Comparison of ENCODE assay signal across 1 cellular context in the genomic region with DNA sequence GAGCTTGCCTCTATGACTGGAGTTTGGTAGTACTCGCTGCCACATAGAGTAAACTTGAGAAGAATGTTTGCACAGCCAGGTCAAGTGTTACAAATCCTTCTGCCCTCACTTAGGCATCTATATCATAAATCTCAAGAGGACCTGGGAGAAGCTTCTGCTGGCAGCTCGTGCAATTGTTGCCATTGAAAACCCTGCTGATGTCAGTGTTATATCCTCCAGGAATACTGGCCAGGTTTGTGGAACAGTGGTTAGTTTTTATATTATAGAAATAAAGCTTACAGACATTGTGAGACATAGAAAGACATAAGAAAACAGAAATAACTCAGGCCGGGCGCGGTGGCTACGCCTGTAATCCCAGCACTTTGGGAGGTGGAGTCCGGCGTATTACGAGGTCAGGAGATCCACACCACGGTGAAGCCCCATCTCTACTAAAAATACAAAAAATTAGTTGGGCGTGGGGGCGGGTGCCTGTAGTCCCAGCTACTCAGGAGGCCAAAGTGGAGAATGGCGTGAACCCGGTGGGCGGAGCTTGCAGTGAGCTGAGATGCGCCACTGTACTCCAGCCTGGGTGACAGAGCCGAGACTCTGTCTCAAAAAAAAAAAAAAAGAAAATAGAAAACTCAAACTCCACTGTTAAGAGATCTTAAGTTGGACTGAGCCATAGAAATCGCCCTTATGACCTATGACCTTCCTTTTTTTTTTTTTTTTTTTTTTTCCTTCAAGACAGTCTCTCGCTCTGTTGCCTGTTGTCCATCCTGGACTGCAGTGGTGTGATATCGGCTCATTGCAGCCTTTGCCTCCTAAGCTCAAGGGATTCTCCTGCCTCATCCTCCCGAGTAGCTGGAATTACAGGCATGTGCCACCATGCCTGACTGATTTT.
TF ChIP-seq lines count a peak whose summit lies in the region.

No MANE protein-coding gene starts in this region.

TF ChIP-seq in K562, 482 proteins besides CTCF, POLR2A, EP300 and RAD21:
- no peak for TF ChIP-seq ZNF561 (CRISPR knock-in tag; conservative IDR thresholded peaks at IDR 0.05)
- TF ChIP-seq ZNF436 (CRISPR knock-in tag; IDR thresholded peaks at IDR 0.05), result no peak
- TF ChIP-seq, protein P1, sequence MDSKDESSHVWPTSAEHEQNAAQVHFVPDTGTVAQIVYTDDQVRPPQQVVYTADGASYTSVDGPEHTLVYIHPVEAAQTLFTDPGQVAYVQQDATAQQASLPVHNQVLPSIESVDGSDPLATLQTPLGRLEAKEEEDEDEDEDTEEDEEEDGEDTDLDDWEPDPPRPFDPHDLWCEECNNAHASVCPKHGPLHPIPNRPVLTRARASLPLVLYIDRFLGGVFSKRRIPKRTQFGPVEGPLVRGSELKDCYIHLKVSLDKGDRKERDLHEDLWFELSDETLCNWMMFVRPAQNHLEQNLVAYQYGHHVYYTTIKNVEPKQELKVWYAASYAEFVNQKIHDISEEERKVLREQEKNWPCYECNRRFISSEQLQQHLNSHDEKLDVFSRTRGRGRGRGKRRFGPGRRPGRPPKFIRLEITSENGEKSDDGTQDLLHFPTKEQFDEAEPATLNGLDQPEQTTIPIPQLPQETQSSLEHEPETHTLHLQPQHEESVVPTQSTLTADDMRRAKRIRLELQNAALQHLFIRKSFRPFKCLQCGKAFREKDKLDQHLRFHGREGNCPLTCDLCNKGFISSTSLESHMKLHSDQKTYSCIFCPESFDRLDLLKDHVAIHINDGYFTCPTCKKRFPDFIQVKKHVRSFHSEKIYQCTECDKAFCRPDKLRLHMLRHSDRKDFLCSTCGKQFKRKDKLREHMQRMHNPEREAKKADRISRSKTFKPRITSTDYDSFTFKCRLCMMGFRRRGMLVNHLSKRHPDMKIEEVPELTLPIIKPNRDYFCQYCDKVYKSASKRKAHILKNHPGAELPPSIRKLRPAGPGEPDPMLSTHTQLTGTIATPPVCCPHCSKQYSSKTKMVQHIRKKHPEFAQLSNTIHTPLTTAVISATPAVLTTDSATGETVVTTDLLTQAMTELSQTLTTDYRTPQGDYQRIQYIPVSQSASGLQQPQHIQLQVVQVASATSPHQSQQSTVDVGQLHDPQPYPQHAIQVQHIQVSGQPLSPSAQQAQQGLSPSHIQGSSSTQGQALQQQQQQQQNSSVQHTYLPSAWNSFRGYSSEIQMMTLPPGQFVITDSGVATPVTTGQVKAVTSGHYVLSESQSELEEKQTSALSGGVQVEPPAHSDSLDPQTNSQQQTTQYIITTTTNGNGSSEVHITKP (IDR thresholded peaks at IDR 0.05; ENCODE audit: partially characterized antibody), result peak; percentile 64
- peak; percentile 50 for TF ChIP-seq NR2C1 (IDR thresholded peaks at IDR 0.05)
- TF ChIP-seq NR2C1 (tag; IDR thresholded peaks at IDR 0.05), result peak; percentile 9; the same call in 1 of the 2 replicates
- 0 out of 4 replicates have a peak, but pooled peaks of 1 of the 2 experiments have one; percentile 25 for TF ChIP-seq KDM1A (IDR thresholded peaks at IDR 0.05)
- TF ChIP-seq SMAD3 (CRISPR knock-in tag; conservative IDR thresholded peaks at IDR 0.05), result no peak
- peak; percentile 16; the same call in 1 of the 2 replicates for TF ChIP-seq TEAD4 (IDR thresholded peaks at IDR 0.05; ENCODE audit: low read length)
- TF ChIP-seq TEAD4 (CRISPR knock-in tag; IDR thresholded peaks at IDR 0.05; ENCODE audit: borderline replicate concordance), result no peak
- no peak for TF ChIP-seq PRMT5 (CRISPR knock-in tag; IDR thresholded peaks at IDR 0.05)
- TF ChIP-seq, protein P2, sequence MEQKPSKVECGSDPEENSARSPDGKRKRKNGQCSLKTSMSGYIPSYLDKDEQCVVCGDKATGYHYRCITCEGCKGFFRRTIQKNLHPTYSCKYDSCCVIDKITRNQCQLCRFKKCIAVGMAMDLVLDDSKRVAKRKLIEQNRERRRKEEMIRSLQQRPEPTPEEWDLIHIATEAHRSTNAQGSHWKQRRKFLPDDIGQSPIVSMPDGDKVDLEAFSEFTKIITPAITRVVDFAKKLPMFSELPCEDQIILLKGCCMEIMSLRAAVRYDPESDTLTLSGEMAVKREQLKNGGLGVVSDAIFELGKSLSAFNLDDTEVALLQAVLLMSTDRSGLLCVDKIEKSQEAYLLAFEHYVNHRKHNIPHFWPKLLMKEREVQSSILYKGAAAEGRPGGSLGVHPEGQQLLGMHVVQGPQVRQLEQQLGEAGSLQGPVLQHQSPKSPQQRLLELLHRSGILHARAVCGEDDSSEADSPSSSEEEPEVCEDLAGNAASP (IDR thresholded peaks at IDR 0.05), result no peak
- TF ChIP-seq, protein P3, sequence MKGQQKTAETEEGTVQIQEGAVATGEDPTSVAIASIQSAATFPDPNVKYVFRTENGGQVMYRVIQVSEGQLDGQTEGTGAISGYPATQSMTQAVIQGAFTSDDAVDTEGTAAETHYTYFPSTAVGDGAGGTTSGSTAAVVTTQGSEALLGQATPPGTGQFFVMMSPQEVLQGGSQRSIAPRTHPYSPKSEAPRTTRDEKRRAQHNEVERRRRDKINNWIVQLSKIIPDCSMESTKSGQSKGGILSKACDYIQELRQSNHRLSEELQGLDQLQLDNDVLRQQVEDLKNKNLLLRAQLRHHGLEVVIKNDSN (CRISPR knock-in tag; IDR thresholded peaks at IDR 0.05), result no peak
- 0 out of 2 replicates have a peak, but pooled peaks have one; percentile 34 for TF ChIP-seq E2F1 (CRISPR knock-in tag; IDR thresholded peaks at IDR 0.05)
- no peak for TF ChIP-seq EWSR1 (IDR thresholded peaks at IDR 0.05; ENCODE audit: borderline replicate concordance, low read depth, partially characterized antibody)
- no peak for TF ChIP-seq CBX2 (IDR thresholded peaks at IDR 0.05; ENCODE audit: insufficient read depth, low read length, poor library complexity, severe bottlenecking)
- no peak for TF ChIP-seq ZBTB34 (CRISPR knock-in tag; IDR thresholded peaks at IDR 0.05)
- TF ChIP-seq ZNF586 (CRISPR knock-in tag; conservative IDR thresholded peaks at IDR 0.05), result no peak
- TF ChIP-seq NR2C2 (CRISPR knock-in tag; IDR thresholded peaks at IDR 0.05), result peak; percentile 66; the same call in 1 of the 2 replicates
- peak; percentile 70 for TF ChIP-seq NR2C2 (tag; IDR thresholded peaks at IDR 0.05)
- TF ChIP-seq ZNF3 (CRISPR knock-in tag; IDR thresholded peaks at IDR 0.05), result no peak
- no peak for TF ChIP-seq ZBTB5 (IDR thresholded peaks at IDR 0.05)
- TF ChIP-seq BRF2 (IDR thresholded peaks at IDR 0.05; ENCODE audit: borderline replicate concordance, insufficient read depth, insufficient read length), result no peak
- TF ChIP-seq ZNF384 (IDR thresholded peaks at IDR 0.05; ENCODE audit: low read depth, low read length), result peak; percentile 73
- TF ChIP-seq NCOA2 (IDR thresholded peaks at IDR 0.05; ENCODE audit: partially characterized antibody in 2 of 2), result no peak
- peak; percentile 77 for TF ChIP-seq RBFOX2 (IDR thresholded peaks at IDR 0.05; ENCODE audit: low read depth, low read length)
- no peak for TF ChIP-seq ZFPM2 (CRISPR knock-in tag; IDR thresholded peaks at IDR 0.05)
- no peak for TF ChIP-seq SREBF1 (IDR thresholded peaks at IDR 0.05; ENCODE audit: borderline replicate concordance, low read depth, low read length)
- TF ChIP-seq, protein P4, sequence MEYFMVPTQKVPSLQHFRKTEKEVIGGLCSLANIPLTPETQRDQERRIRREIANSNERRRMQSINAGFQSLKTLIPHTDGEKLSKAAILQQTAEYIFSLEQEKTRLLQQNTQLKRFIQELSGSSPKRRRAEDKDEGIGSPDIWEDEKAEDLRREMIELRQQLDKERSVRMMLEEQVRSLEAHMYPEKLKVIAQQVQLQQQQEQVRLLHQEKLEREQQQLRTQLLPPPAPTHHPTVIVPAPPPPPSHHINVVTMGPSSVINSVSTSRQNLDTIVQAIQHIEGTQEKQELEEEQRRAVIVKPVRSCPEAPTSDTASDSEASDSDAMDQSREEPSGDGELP (CRISPR knock-in tag; IDR thresholded peaks at IDR 0.05; ENCODE audit: borderline replicate concordance), result peak; percentile 19; the same call in 1 of the 2 replicates
- no peak for TF ChIP-seq SMARCA5 (IDR thresholded peaks at IDR 0.05)
- TF ChIP-seq ZNF785 (CRISPR knock-in tag; IDR thresholded peaks at IDR 0.05), result no peak
- peak; percentile 56 for TF ChIP-seq POLR2G (IDR thresholded peaks at IDR 0.05; ENCODE audit: low read depth, low read length)
- peak; percentile 19; the same call in 1 of the 2 replicates for TF ChIP-seq POLR2H (tag; IDR thresholded peaks at IDR 0.05; ENCODE audit: low read depth)
- TF ChIP-seq ETS2 (tag; IDR thresholded peaks at IDR 0.05; ENCODE audit: borderline replicate concordance, poor library complexity, severe bottlenecking), result no peak
- TF ChIP-seq GABPA (tag; conservative IDR thresholded peaks at IDR 0.05; ENCODE audit: low read depth), result no peak
- 0 out of 2 replicates have a peak, but pooled peaks have one; percentile 1 for TF ChIP-seq HNRNPL (IDR thresholded peaks at IDR 0.05; ENCODE audit: low read depth, low read length)
- no peak for TF ChIP-seq BMI1 (IDR thresholded peaks at IDR 0.05; ENCODE audit: low read length)
- TF ChIP-seq POLR2AphosphoS5 (IDR thresholded peaks at IDR 0.05; ENCODE audit: control insufficient read depth, insufficient read depth, low read depth, low read length), result no peak; the same call in 1 of the 2 replicates
TF ChIP-seq in K562: peak in this region for 12.
